In the genomic region with DNA sequence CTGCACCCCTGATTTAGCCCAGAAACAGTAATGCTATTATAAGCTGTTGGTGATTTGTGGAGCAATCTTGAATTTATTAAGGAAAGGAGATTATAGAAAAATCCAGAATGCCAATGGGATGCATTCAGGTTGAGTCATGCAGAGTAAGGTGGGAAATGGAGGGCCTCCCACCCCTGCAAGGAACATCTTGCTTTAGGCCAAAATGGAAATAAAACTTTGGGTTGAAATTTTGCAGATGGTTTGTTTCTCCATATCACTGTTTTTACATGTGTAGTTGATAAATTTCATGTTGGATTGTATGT, we compare ENCODE assay signal across 9 cellular contexts.
A peak's percentile ranks its signal among the peaks of the same experiment; 100 is the strongest.
DNase-seq lines count a peak whose midpoint lies in the region; ATAC-seq lines count a peak whose summit lies in the region.
"Had no signal": no experiment of that assay in that cellular context is flagged by ENCODE, and none has a peak within 500 bp of the region (broad histone marks: within the 10 kb centered on the region; RNA-seq: fewer than 3 reads in every experiment).

No MANE protein-coding gene starts in this region.

- H3K27me3 ChIP-seq in adipocyte (replicated peaks; ENCODE audit: control insufficient read depth, insufficient read depth, low read length) (no peaks in the 10 kb centered on the region), thymus (ENCODE audit: control insufficient read depth, insufficient read depth) (no peaks in the 10 kb centered on the region)

- DNase-seq in activated CD4-positive, alpha-beta T cell treated with anti-CD3 and anti-CD28 coated beads, Interleukin-2, amount 10 ng/mL, durations not matched to agents 24 days and 14 days = no peak
- DNase-seq in activated CD4-positive, alpha-beta T cell treated with anti-CD3 and anti-CD28 coated beads for 4 hours = no peak
- DNase-seq in adipocyte (ENCODE audit: low read depth) (no peak), memory B cell (ENCODE audit: low spot score in 2 of 2) (no peak), NCI-H446 treated with DMSO at 0.1 percent for 48 hours (lab: John Stamatoyannopoulos, UW) (no peak)
- DNase-seq: Kasumi-1 had no signal

- no peaks in the 10 kb centered on the region for H3K36me3 Mint-ChIP-seq in activated CD4-positive, alpha-beta T cell treated with anti-CD3 and anti-CD28 coated beads, Interleukin-2, amount 10 ng/mL, durations not matched to agents 24 days and 14 days (ENCODE audit: low read depth)
- no peaks in the 10 kb centered on the region for H3K36me3 Mint-ChIP-seq in memory B cell

- H3K9me3 ChIP-seq in adipocyte (ENCODE audit: control insufficient read depth, low read length) (no peaks in the 10 kb centered on the region), thymus (ENCODE audit: control insufficient read depth) (no peaks in the 10 kb centered on the region)

- peak overlapping the region; percentile 33 for H3K27ac ChIP-seq in thymus (ENCODE audit: low read depth)

- H3K9ac ChIP-seq in adipocyte (ENCODE audit: low read length) = peak overlapping the region; percentile 90

- H3K4me1 ChIP-seq in adipocyte (ENCODE audit: control insufficient read depth, insufficient read depth, low read length) = peaks cover 47% of the 10 kb centered on the region
- peaks cover 11% of the 10 kb centered on the region for H3K4me1 ChIP-seq in thymus (ENCODE audit: control insufficient read depth, insufficient read depth, low read length)

- intact Hi-C loops in activated CD4-positive, alpha-beta T cell treated with anti-CD3 and anti-CD28 coated beads, Interleukin-2, amount 10 ng/mL, durations not matched to agents 24 days and 14 days (cut with micrococcal nuclease) = loop anchor here (5.0 kb wide), 2 partner anchors 166 to 261 kb away; no protein-coding TSS in a partner anchor

- ATAC-seq in memory B cell (ENCODE audit: low read depth) (no peak), GM18909 (IDR thresholded peaks at IDR 0.05; ENCODE audit: poor library complexity, unreplicated experiment) (no peak), HG02678 (IDR thresholded peaks at IDR 0.05; ENCODE audit: unreplicated experiment) (no peak)

- no peaks in the 10 kb centered on the region for H3K9me3 Mint-ChIP-seq in activated CD4-positive, alpha-beta T cell treated with anti-CD3 and anti-CD28 coated beads, Interleukin-2, amount 10 ng/mL, durations not matched to agents 24 days and 14 days
- H3K9me3 Mint-ChIP-seq in memory B cell = peaks cover 2% of the 10 kb centered on the region

- H3K4me1 Mint-ChIP-seq in activated CD4-positive, alpha-beta T cell treated with anti-CD3 and anti-CD28 coated beads, Interleukin-2, amount 10 ng/mL, durations not matched to agents 24 days and 14 days = peaks cover 38% of the 10 kb centered on the region
- peaks cover 49% of the 10 kb centered on the region for H3K4me1 Mint-ChIP-seq in memory B cell

- H3K27ac Mint-ChIP-seq in activated CD4-positive, alpha-beta T cell treated with anti-CD3 and anti-CD28 coated beads, Interleukin-2, amount 10 ng/mL, durations not matched to agents 24 days and 14 days = peak overlapping the region; percentile 54
- peak overlapping the region; percentile 93 for H3K27ac Mint-ChIP-seq in memory B cell

- H3K27me3 Mint-ChIP-seq in activated CD4-positive, alpha-beta T cell treated with anti-CD3 and anti-CD28 coated beads, Interleukin-2, amount 10 ng/mL, durations not matched to agents 24 days and 14 days = peaks cover 2% of the 10 kb centered on the region
- H3K27me3 Mint-ChIP-seq in memory B cell = no peaks in the 10 kb centered on the region

- H3K4me3 ChIP-seq in adipocyte (ENCODE audit: low read length) (peak overlapping the region; percentile 18), thymus (ENCODE audit: low read length) (no peak overlapping the region)

- H3K4me3 Mint-ChIP-seq in activated CD4-positive, alpha-beta T cell treated with anti-CD3 and anti-CD28 coated beads, Interleukin-2, amount 10 ng/mL, durations not matched to agents 24 days and 14 days = no peak overlapping the region
- H3K4me3 Mint-ChIP-seq in memory B cell = no peak overlapping the region

- H3K36me3 ChIP-seq in adipocyte (ENCODE audit: control insufficient read depth, insufficient read depth, low read length, severe bottlenecking) = no peaks in the 10 kb centered on the region
- no peaks in the 10 kb centered on the region for H3K36me3 ChIP-seq in thymus (ENCODE audit: control insufficient read depth, insufficient read depth)
